ENCODE assay signal across 17 cellular contexts in the genomic region with DNA sequence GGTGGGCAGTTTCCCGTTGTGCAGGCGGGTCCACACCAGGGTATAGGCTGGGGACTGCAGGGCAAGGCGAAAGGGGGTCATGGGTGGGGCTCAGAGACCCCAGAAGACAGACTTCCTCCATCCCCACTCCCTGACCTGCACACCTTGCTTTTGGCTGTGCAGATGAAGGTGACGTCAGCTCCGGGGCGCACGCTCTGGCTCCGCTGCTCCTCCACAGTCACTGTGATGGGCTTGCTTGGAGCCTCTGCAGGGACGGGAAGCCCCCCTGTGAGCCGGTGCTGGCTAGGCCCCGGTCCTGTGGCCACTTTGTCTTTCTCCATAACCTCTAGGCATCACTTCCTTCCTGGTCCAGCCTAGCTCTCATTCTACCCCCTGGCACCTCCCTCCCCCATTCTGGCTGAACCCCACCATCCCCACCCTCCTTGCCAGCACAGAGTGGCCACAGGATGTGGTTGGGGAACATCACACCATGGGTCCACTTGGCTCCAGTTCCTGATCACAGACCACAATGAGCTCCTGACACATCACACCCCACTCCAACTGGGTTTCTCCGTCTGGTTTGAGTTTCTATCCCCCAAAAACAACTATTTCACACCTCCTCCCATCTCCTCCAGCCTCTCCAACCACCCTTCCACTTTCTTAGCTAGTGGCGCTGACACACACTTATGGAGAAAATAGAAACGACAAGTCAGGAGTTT. TPM values are rescaled to one million over a fixed set of nuclear protein-coding genes. Genes with fewer than 3 reads are reported as not detected.
DNase-seq lines count a peak whose midpoint lies in the region; ATAC-seq, FAIRE-seq and TF ChIP-seq lines count a peak whose summit lies in the region.
"Had no signal": no experiment of that assay in that cellular context is flagged by ENCODE, and none has a peak within 500 bp of the region (broad histone marks: within the 10 kb centered on the region; RNA-seq: fewer than 3 reads in every experiment).

No MANE protein-coding gene starts in this region.

- CTCF ChIA-PET in WTC11 (lab: Charles Lee), result interaction anchor here (0.5 kb wide), 1 partner anchor 560 kb away, joined by 3 read pairs; no protein-coding TSS in a partner anchor

- POLR2A ChIA-PET in WTC11 (lab: Charles Lee), result no interaction called here

- peak overlapping the region; percentile 37; the same call in 1 of the 2 replicates for H3K27ac Mint-ChIP-seq in WTC11
- H3K27ac Mint-ChIP-seq: stimulated activated naive CD8-positive, alpha-beta T cell treated with anti-CD3 and anti-CD28 coated beads, Interleukin-15, Interleukin-2, amounts not matched to agents 100 ng/mL and 50 ng/mL, for 24 hours had no signal

- H3K27me3 Mint-ChIP-seq in WTC11 (ENCODE audit: low read depth), result no peaks in the 10 kb centered on the region
- H3K27me3 Mint-ChIP-seq: stimulated activated naive CD8-positive, alpha-beta T cell treated with anti-CD3 and anti-CD28 coated beads, Interleukin-15, Interleukin-2, amounts not matched to agents 100 ng/mL and 50 ng/mL, for 24 hours had no signal

- no peaks in the 10 kb centered on the region for H3K9me3 Mint-ChIP-seq in WTC11
- H3K9me3 Mint-ChIP-seq: activated naive CD4-positive, alpha-beta T cell treated with anti-CD3 and anti-CD28 coated beads, Interleukin-2, amount 50 U/mL, for 72 hours; stimulated activated naive CD8-positive, alpha-beta T cell treated with anti-CD3 and anti-CD28 coated beads, Interleukin-15, Interleukin-2, amounts not matched to agents 100 ng/mL and 50 ng/mL, for 24 hours had no signal

- H3K4me1 Mint-ChIP-seq in WTC11, result no peaks in the 10 kb centered on the region

- no peak overlapping the region for H3K4me3 Mint-ChIP-seq in WTC11
- H3K4me3 Mint-ChIP-seq: stimulated activated naive CD8-positive, alpha-beta T cell treated with anti-CD3 and anti-CD28 coated beads, Interleukin-15, Interleukin-2, amounts not matched to agents 100 ng/mL and 50 ng/mL, for 24 hours had no signal

- DNase-seq in AG08396 (ENCODE audit: low spot score), result peak; percentile 67
- DNase-seq in H54 (ENCODE audit: insufficient read length, low spot score), result peak; percentile 54
- DNase-seq in WTC11 (ENCODE audit: low spot score), result no peak
- DNase-seq in glomerular visceral epithelial cell (ENCODE audit: extremely low spot score), result peak; percentile 83
- DNase-seq in effector CD8-positive, alpha-beta T cell (lab: John Stamatoyannopoulos, UW), result no peak
- DNase-seq in DMS79 treated with DMSO at 0.1 percent for 48 hours (lab: John Stamatoyannopoulos, UW), result no peak
- DNase-seq in SHP77 (lab: John Stamatoyannopoulos, UW), result no peak
- DNase-seq: BE2C; kidney; NCI-H1436; NCI-H524 treated with DMSO at 0.1 percent for 48 hours; stimulated activated CD4-positive, alpha-beta T cell treated with anti-CD3 and anti-CD28 coated beads, Interleukin-4, amount 100 ng/mL, for 4 hours had no signal

- no peak for TF ChIP-seq POLR2A in H54 (IDR thresholded peaks at IDR 0.05; ENCODE audit: low read depth, low read length)

- no peak for TF ChIP-seq CTCF in WTC11 (IDR thresholded peaks at IDR 0.05)

- no peak for FAIRE-seq in H54 (lab: Jason Lieb, UNC)
- FAIRE-seq: colon, G401.6, kidney had no signal

- H3K36me3 Mint-ChIP-seq in WTC11, result peaks cover 50% of the 10 kb centered on the region

- ATAC-seq in WTC11 (no peak), HG02938 (IDR thresholded peaks at IDR 0.05; ENCODE audit: unreplicated experiment) (no peak)

TF ChIP-seq in WTC11, 78 proteins besides CTCF, POLR2A, EP300 and RAD21 (continues in another document):
- TF ChIP-seq CBFB (CRISPR knock-in tag; IDR thresholded peaks at IDR 0.05; ENCODE audit: low read depth) (no peak), ELF4 (CRISPR knock-in tag; IDR thresholded peaks at IDR 0.05; ENCODE audit: low read depth) (no peak), ZMAT4 (CRISPR knock-in tag; IDR thresholded peaks at IDR 0.05) (no peak), ZNF232 (CRISPR knock-in tag; IDR thresholded peaks at IDR 0.05) (no peak), ESRRA (CRISPR knock-in tag; IDR thresholded peaks at IDR 0.05; ENCODE audit: borderline replicate concordance) (no peak), ZNF425 (CRISPR knock-in tag; conservative IDR thresholded peaks at IDR 0.05) (no peak), ATF1 (CRISPR knock-in tag; IDR thresholded peaks at IDR 0.05) (no peak), USF2 (CRISPR knock-in tag; IDR thresholded peaks at IDR 0.05) (no peak), NFE2L1 (CRISPR knock-in tag; IDR thresholded peaks at IDR 0.05) (no peak), SMAD4 (CRISPR knock-in tag; IDR thresholded peaks at IDR 0.05) (no peak), FOXP1 (CRISPR knock-in tag; IDR thresholded peaks at IDR 0.05; ENCODE audit: borderline replicate concordance) (no peak), FOXJ3 (CRISPR knock-in tag; IDR thresholded peaks at IDR 0.05; ENCODE audit: borderline replicate concordance) (no peak), E2F5 (CRISPR knock-in tag; IDR thresholded peaks at IDR 0.05) (no peak), ZNF416 (CRISPR knock-in tag; IDR thresholded peaks at IDR 0.05) (no peak), SP1 (CRISPR knock-in tag; conservative IDR thresholded peaks at IDR 0.05) (no peak)
- TF ChIP-seq, protein P1, sequence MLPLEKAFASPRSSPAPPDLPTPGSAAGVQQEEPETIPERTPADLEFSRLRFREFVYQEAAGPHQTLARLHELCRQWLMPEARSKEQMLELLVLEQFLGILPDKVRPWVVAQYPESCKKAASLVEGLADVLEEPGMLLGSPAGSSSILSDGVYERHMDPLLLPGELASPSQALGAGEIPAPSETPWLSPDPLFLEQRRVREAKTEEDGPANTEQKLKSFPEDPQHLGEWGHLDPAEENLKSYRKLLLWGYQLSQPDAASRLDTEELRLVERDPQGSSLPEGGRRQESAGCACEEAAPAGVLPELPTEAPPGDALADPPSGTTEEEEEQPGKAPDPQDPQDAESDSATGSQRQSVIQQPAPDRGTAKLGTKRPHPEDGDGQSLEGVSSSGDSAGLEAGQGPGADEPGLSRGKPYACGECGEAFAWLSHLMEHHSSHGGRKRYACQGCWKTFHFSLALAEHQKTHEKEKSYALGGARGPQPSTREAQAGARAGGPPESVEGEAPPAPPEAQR (CRISPR knock-in tag; IDR thresholded peaks at IDR 0.05), result no peak

RNA-seq across cellular contexts. Expression of gene LDLRAD2, which starts 45.2 kb away (rescaled TPM):
- total RNA-seq in WTC11 (2021), result 0.63 to 1.3 TPM (median 0.85 TPM) in 3 replicates

Comparison
In these comparisons a context has a peak if more than half of its experiments do, and no peak if none do; other contexts are left out.
1. DNase-seq: peak in AG08396 (single experiment), H54 (single experiment) and glomerular visceral epithelial cell (single experiment); none in WTC11 (single experiment), effector CD8-positive, alpha-beta T cell (single experiment), DMS79 treated with DMSO at 0.1 percent for 48 hours (single experiment) and SHP77 (0 of 2).